In genomic region chr14:99418217-99418616, GRCh38 we compare ENCODE assay signal across 24 cellular contexts.
"Had no signal": no experiment of that assay in that cellular context is flagged by ENCODE, and none has a peak within 500 bp of the region (broad histone marks: within the 10 kb centered on the region; RNA-seq: fewer than 3 reads in every experiment).

No MANE protein-coding gene starts in this region.

- H3K27ac ChIP-seq: brain microvascular endothelial cell, gastrocnemius medialis, prostate gland, right atrium auricular region, transverse colon, vagina had no signal

- H3K27ac Mint-ChIP-seq: activated B cell treated with CpG ODN at 0.5 μM for 24 hours; activated naive CD8-positive, alpha-beta T cell treated with anti-CD3 and anti-CD28 coated beads, Interleukin-2, amount 10 ng/mL, durations not matched to agents 7 days and 5 days; stimulated activated naive CD8-positive, alpha-beta T cell treated with anti-CD3 and anti-CD28 coated beads, Interleukin-15, Interleukin-2, amounts not matched to agents 100 ng/mL and 50 ng/mL, for 24 hours; T-helper 2 cell treated with Interferon-gamma antibody and Interleukin-4, amounts not matched to agents 5 μg/mL and 100 μg/mL, for 36 hours had no signal

- H3K4me1 ChIP-seq: prostate gland, vagina had no signal

- ATAC-seq: gastrocnemius medialis, left ventricle myocardium superior, mucosa of descending colon had no signal

- H3K27me3 ChIP-seq: brain microvascular endothelial cell, gastrocnemius medialis, right atrium auricular region, transverse colon, vagina had no signal

- H3K9me3 ChIP-seq: gastrocnemius medialis, mucosa of descending colon, prostate gland, right atrium auricular region, transverse colon, vagina had no signal

- H3K36me3 ChIP-seq: brain microvascular endothelial cell, gastrocnemius medialis, prostate gland had no signal

- H3K4me3 ChIP-seq: gastrocnemius medialis, mucosa of descending colon, prostate gland, right atrium auricular region, transverse colon, vagina had no signal

- DNase-seq: activated B cell treated with CpG ODN at 0.5 μM for 24 hours; activated CD4-positive, alpha-beta T cell treated with anti-CD3 and anti-CD28 coated beads for 48 hours; activated CD8-positive, alpha-beta memory T cell treated with anti-CD3 and anti-CD28 coated beads, Interleukin-2, amount 50 U/mL, for 4 hours; activated gamma-delta T cell treated with Interleukin-2 at 50 U/mL for 16 hours; activated naive CD8-positive, alpha-beta T cell treated with anti-CD3 and anti-CD28 coated beads, Interleukin-2, amount 10 ng/mL, durations not matched to agents 7 days and 5 days; activated T-cell treated with anti-CD3 and anti-CD28 coated beads, Interleukin-2, amount 50 U/mL, for 48 hours; aorta; brain microvascular endothelial cell; central memory CD4-positive, alpha-beta T cell; gastrocnemius medialis; head of caudate nucleus; left ventricle myocardium superior; mucosa of descending colon; naive B cell; stimulated activated CD4-positive, alpha-beta T cell treated with anti-CD3 and anti-CD28 coated beads, Interleukin-2, amount 100 ng/mL, for 24 hours; SW 1271; transverse colon had no signal

- H3K27me3 Mint-ChIP-seq: activated B cell treated with CpG ODN at 0.5 μM for 24 hours; activated naive CD8-positive, alpha-beta T cell treated with anti-CD3 and anti-CD28 coated beads, Interleukin-2, amount 10 ng/mL, durations not matched to agents 7 days and 5 days; naive B cell; stimulated activated naive CD8-positive, alpha-beta T cell treated with anti-CD3 and anti-CD28 coated beads, Interleukin-15, Interleukin-2, amounts not matched to agents 100 ng/mL and 50 ng/mL, for 24 hours had no signal

- FAIRE-seq: colon, endometrium had no signal

- H3K4me3 Mint-ChIP-seq: activated B cell treated with CpG ODN at 0.5 μM for 24 hours; activated naive CD8-positive, alpha-beta T cell treated with anti-CD3 and anti-CD28 coated beads, Interleukin-2, amount 10 ng/mL, durations not matched to agents 7 days and 5 days; stimulated activated naive CD8-positive, alpha-beta T cell treated with anti-CD3 and anti-CD28 coated beads, Interleukin-15, Interleukin-2, amounts not matched to agents 100 ng/mL and 50 ng/mL, for 24 hours; T-helper 2 cell treated with Interferon-gamma antibody and Interleukin-4, amounts not matched to agents 5 μg/mL and 100 μg/mL, for 36 hours had no signal

- H3K9me3 Mint-ChIP-seq: activated B cell treated with CpG ODN at 0.5 μM for 24 hours; activated naive CD8-positive, alpha-beta T cell treated with anti-CD3 and anti-CD28 coated beads, Interleukin-2, amount 10 ng/mL, durations not matched to agents 7 days and 5 days; naive B cell; stimulated activated naive CD8-positive, alpha-beta T cell treated with anti-CD3 and anti-CD28 coated beads, Interleukin-15, Interleukin-2, amounts not matched to agents 100 ng/mL and 50 ng/mL, for 24 hours; T-helper 2 cell treated with Interferon-gamma antibody and Interleukin-4, amounts not matched to agents 5 μg/mL and 100 μg/mL, for 36 hours had no signal
